In the genomic region with DNA sequence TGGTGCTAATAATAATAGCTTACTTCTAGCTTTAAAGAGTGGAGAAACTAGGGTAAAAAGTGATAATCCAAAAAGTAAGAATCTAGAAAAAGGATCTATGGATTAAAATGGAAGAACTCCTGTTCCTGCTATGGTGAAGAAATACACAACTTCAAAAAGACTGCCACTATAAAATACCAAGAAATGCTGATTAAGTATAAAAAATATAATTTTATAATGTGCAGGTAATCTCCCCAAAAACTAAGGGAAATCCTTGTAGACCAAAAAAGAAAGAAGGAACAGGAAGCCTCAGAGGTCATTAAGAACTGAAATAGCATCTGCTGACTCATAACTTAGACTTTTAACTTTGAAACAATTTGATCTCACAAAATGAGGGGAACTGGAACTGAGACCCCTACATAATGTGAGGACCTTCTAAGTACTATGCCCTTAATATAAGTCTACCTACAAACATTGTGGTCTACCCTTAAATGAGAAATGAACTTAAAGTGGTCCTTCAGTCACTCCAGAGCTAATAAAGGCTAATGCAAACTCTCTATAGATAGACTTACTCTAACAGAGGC, we compare ENCODE assay signal across 10 cellular contexts. TPM values are rescaled to one million over a fixed set of nuclear protein-coding genes. Genes with fewer than 3 reads are reported as not detected.
DNase-seq lines count a peak whose midpoint lies in the region; ATAC-seq lines count a peak whose summit lies in the region.
"Had no signal": no experiment of that assay in that cellular context is flagged by ENCODE, and none has a peak within 500 bp of the region (broad histone marks: within the 10 kb centered on the region; RNA-seq: fewer than 3 reads in every experiment).

No MANE protein-coding gene starts in this region.

- in situ Hi-C loops in KBM-7 (cut with MboI; ENCODE audit: low pct_unique_long_range_greater_than_20kb, low sequenced_read_pairs): no loop called here

- DNase-seq in ELR (ENCODE audit: low read depth) (peak; percentile 18), KBM-7 (peak; percentile 14), NCI-H510A (lab: John Stamatoyannopoulos, UW) (no peak), retina (no peak), cardiac septum (ENCODE audit: low spot score) (no peak)
- no peak for DNase-seq in NK-92 treated with Interleukin-12 subunit alpha and Interleukin-12 subunit beta, amount 100 ng/mL, for 24 hours (lab: John Stamatoyannopoulos, UW)
- DNase-seq: NCI-H345, T-helper 1 cell had no signal

- intact Hi-C loops in cardiac septum (cut with DNase I): no loop called here

- peak; percentile 61 for ATAC-seq in GM19035 (IDR thresholded peaks at IDR 0.05; ENCODE audit: unreplicated experiment)
- ATAC-seq in HG02642 (IDR thresholded peaks at IDR 0.05; ENCODE audit: poor library complexity, unreplicated experiment): peak; percentile 75

RNA-seq across cellular contexts. Expression of gene SRPX, which starts 50.6 kb away (rescaled TPM):
- 57.3 TPM for total RNA-seq in cardiac septum

RNA-seq across cellular contexts. Expression of gene RPGR, which starts 56.1 kb away (rescaled TPM):
- total RNA-seq in cardiac septum: 7.6 TPM

Comparison
In these comparisons a context has a peak if more than half of its experiments do, and no peak if none do; other contexts are left out.
1. DNase-seq: peak in ELR (single experiment) and KBM-7 (single experiment); none in NCI-H510A (single experiment), retina (single experiment), NK-92 treated with Interleukin-12 subunit alpha and Interleukin-12 subunit beta, amount 100 ng/mL, for 24 hours (single experiment) and cardiac septum (single experiment).